9 cellular contexts compared by ENCODE assay signal in genomic region chr10:80458263-80458625, GRCh38. TPM values are rescaled to one million over a fixed set of nuclear protein-coding genes. Genes with fewer than 3 reads are reported as not detected.
DNase-seq lines count a peak whose midpoint lies in the region; ATAC-seq, FAIRE-seq and TF ChIP-seq lines count a peak whose summit lies in the region.
"Had no signal": no experiment of that assay in that cellular context is flagged by ENCODE, and none has a peak within 500 bp of the region (broad histone marks: within the 10 kb centered on the region; RNA-seq: fewer than 3 reads in every experiment).

No MANE protein-coding gene starts in this region.

- peaks cover 84% of the 10 kb centered on the region for H3K4me1 Mint-ChIP-seq in brain
- peaks cover 66 to 80% (median 73%) of the 10 kb centered on the region in 7 donors for H3K4me1 Mint-ChIP-seq in naive thymus-derived CD4-positive, alpha-beta T cell

- TF ChIP-seq RAD21 in HepG2 (CRISPR knock-in tag; IDR thresholded peaks at IDR 0.05): no peak

- TF ChIP-seq EP300 in HepG2 (IDR thresholded peaks at IDR 0.05; ENCODE audit: low read depth in 2 of 2, low read length in 2 of 2) (no peak), HepG2 (CRISPR knock-in tag; IDR thresholded peaks at IDR 0.05; ENCODE audit: borderline replicate concordance) (no peak)

- no peak overlapping the region for H3K9ac ChIP-seq in HepG2 (ENCODE audit: insufficient read depth, low read depth, low read length)

- H3K4me1 ChIP-seq in HepG2 (ENCODE audit: insufficient read depth, low read length): peaks cover 85% of the 10 kb centered on the region
- peaks cover 0 to 84% (median 26%) of the 10 kb centered on the region in 4 donors for H3K4me1 ChIP-seq in right lobe of liver
- H3K4me1 ChIP-seq in naive thymus-derived CD4-positive, alpha-beta T cell (ENCODE audit: control insufficient read depth in 2 of 2, insufficient read depth in 2 of 2, low read length in 2 of 2): peaks cover 64 to 68% of the 10 kb centered on the region in 2 donors
- peaks cover 80% of the 10 kb centered on the region for H3K4me1 ChIP-seq in upper lobe of right lung

- BruUV-seq in HepG2 (replicated peaks; lab: Mats Ljungman, UMichigan): no TSS peak

- WGBS in HepG2 (ENCODE audit: low lambda C conversion rate): 55% methylated on average over 3 of the region's 4 CpGs
- 100% methylated on average over 1 of the region's 4 CpGs for WGBS in right lobe of liver (ENCODE audit: insufficient coverage, low coverage, low lambda C conversion rate, missing lambda C conversion rate)

- peak overlapping the region in 4 of 5 experiments; percentile 24 to 72 (median 54) for H3K4me3 Mint-ChIP-seq in brain
- H3K4me3 Mint-ChIP-seq in naive thymus-derived CD4-positive, alpha-beta T cell: peak overlapping the region; percentile 79 to 99 (median 98)

- H3K27me3 ChIP-seq in HepG2 (ENCODE audit: control insufficient read depth in 1 of 2, insufficient read depth in 2 of 2, low read length in 2 of 2) (no peaks in the 10 kb centered on the region; a peak in 1 of 5 replicates), right lobe of liver (no peaks in the 10 kb centered on the region), upper lobe of right lung (no peaks in the 10 kb centered on the region)
- H3K27me3 ChIP-seq in naive thymus-derived CD4-positive, alpha-beta T cell (ENCODE audit: control insufficient read depth in 2 of 2, insufficient read depth in 2 of 2, low read length in 2 of 2): no peaks in the 10 kb centered on the region

- no peak for DNase-seq in HepG2 (ENCODE audit: low spot score)
- no peak for DNase-seq in right lobe of liver
- no peak for DNase-seq in naive thymus-derived CD4-positive, alpha-beta T cell
- no peak for DNase-seq in upper lobe of right lung
- DNase-seq in GF-D8 (lab: John Stamatoyannopoulos, UW): no peak
- DNase-seq in amniotic stem cell (lab: John Stamatoyannopoulos, UW): no peak
- DNase-seq: NCI-H524 treated with DMSO at 0.1 percent for 48 hours had no signal

- peak overlapping the region in 1 of 3 experiments; percentile 20; a peak in 1 of 6 replicates for H3K4me3 ChIP-seq in HepG2 (replicated peaks in 1 of 3; ENCODE audit: insufficient read depth in 1 of 3, low read depth in 2 of 3, low read length in 3 of 3)
- H3K4me3 ChIP-seq in right lobe of liver: no peak overlapping the region
- H3K4me3 ChIP-seq in naive thymus-derived CD4-positive, alpha-beta T cell (ENCODE audit: low read length): peak overlapping the region; percentile 87
- peak overlapping the region; percentile 34 for H3K4me3 ChIP-seq in upper lobe of right lung

- TF ChIP-seq CTCF in HepG2 (CRISPR knock-in tag; IDR thresholded peaks at IDR 0.05): no peak
- TF ChIP-seq CTCF in right lobe of liver (IDR thresholded peaks at IDR 0.05): no peak
- no peak for TF ChIP-seq CTCF in brain (conservative IDR thresholded peaks at IDR 0.05)
- no peak for TF ChIP-seq CTCF in upper lobe of right lung (IDR thresholded peaks at IDR 0.05)

- H3K79me2 ChIP-seq in HepG2 (ENCODE audit: insufficient read depth, low read length): peaks cover 87% of the 10 kb centered on the region

- POLR2A ChIA-PET in HepG2 (lab: Yijun Ruan, JAX): interaction anchor here (2.0 kb wide), 1 partner anchor 47 kb away, joined by 9 read pairs; no protein-coding TSS in a partner anchor
- POLR2A ChIA-PET in naive thymus-derived CD4-positive, alpha-beta T cell (lab: Charles Lee): interaction anchor here (19.3 to 32.8 kb wide), 3 partner anchors 12 to 43 kb away, joined by 318 to 608 read pairs (median 582); no protein-coding TSS in a partner anchor

- H2AFZ ChIP-seq in HepG2 (ENCODE audit: low read length): no peak overlapping the region

- FAIRE-seq in HepG2 (lab: Jason Lieb, UNC): no peak

- peaks cover 8% of the 10 kb centered on the region for H3K27me3 Mint-ChIP-seq in brain
- no peaks in the 10 kb centered on the region for H3K27me3 Mint-ChIP-seq in naive thymus-derived CD4-positive, alpha-beta T cell

- H4K20me1 ChIP-seq in HepG2 (ENCODE audit: insufficient read depth, low read length): peaks cover 33% of the 10 kb centered on the region

- TF ChIP-seq POLR2A in HepG2 (IDR thresholded peaks at IDR 0.05; ENCODE audit: insufficient read depth in 1 of 2, low read depth in 2 of 2, low read length in 2 of 2) (no peak), right lobe of liver (IDR thresholded peaks at IDR 0.05) (no peak)

- ATAC-seq in HepG2: no peak
- ATAC-seq in right lobe of liver: no peak
- ATAC-seq in naive thymus-derived CD4-positive, alpha-beta T cell: no peak
- ATAC-seq in upper lobe of right lung: no peak
- ATAC-seq in HG02938 (IDR thresholded peaks at IDR 0.05; ENCODE audit: unreplicated experiment): no peak

- peak overlapping the region in 4 of 5 experiments; percentile 76 to 99 (median 92) for H3K27ac Mint-ChIP-seq in brain
- peak overlapping the region; percentile 87 to 99 (median 98) for H3K27ac Mint-ChIP-seq in naive thymus-derived CD4-positive, alpha-beta T cell

- peaks cover 0 to 3% (median 0%) of the 10 kb centered on the region in 5 experiments for H3K9me3 Mint-ChIP-seq in brain
- H3K9me3 Mint-ChIP-seq in naive thymus-derived CD4-positive, alpha-beta T cell: peaks cover 0 to 3% (median 0%) of the 10 kb centered on the region in 11 donors

- peak overlapping the region; percentile 54 for H3K4me2 ChIP-seq in HepG2 (ENCODE audit: low read depth, low read length)

- no peaks in the 10 kb centered on the region for H3K36me3 Mint-ChIP-seq in brain
- H3K36me3 Mint-ChIP-seq in naive thymus-derived CD4-positive, alpha-beta T cell: peaks cover 10 to 58% (median 14%) of the 10 kb centered on the region in 5 donors

- H3K27ac ChIP-seq in HepG2 (ENCODE audit: extremely low read length, insufficient read depth, low read length) (no peak overlapping the region), right lobe of liver (peak overlapping the region in 1 of 3 donors; percentile 59), upper lobe of right lung (peak overlapping the region; percentile 98)
- H3K27ac ChIP-seq in naive thymus-derived CD4-positive, alpha-beta T cell (ENCODE audit: low read depth, low read length): peak overlapping the region; percentile 84

- no peaks in the 10 kb centered on the region for H3K9me3 ChIP-seq in HepG2 (ENCODE audit: low read length)
- H3K9me3 ChIP-seq in right lobe of liver: no peaks in the 10 kb centered on the region
- H3K9me3 ChIP-seq in naive thymus-derived CD4-positive, alpha-beta T cell (ENCODE audit: control insufficient read depth in 2 of 3, low read length in 3 of 3): no peaks in the 10 kb centered on the region
- H3K9me3 ChIP-seq in upper lobe of right lung: no peaks in the 10 kb centered on the region

- in situ Hi-C loops in HepG2 (cut with HindIII; ENCODE audit: extremely low pct_ligation_motif_present, low pct_unique_long_range_greater_than_20kb): loop anchor here (5.0 kb wide), 1 partner anchor 44 kb away; no protein-coding TSS in a partner anchor

- intact Hi-C loops in HepG2 (cut with micrococcal nuclease; ENCODE audit: unreplicated experiment) (no loop called here), right lobe of liver (cut with DNase I) (no loop called here), upper lobe of right lung (cut with DNase I) (no loop called here)
- intact Hi-C loops in naive thymus-derived CD4-positive, alpha-beta T cell (cut with micrococcal nuclease): loop anchor here (2.0 to 5.0 kb wide), 5 partner anchors 13 to 271 kb away; no protein-coding TSS in a partner anchor

- H3K36me3 ChIP-seq in HepG2 (replicated peaks in 1 of 2; ENCODE audit: control insufficient read depth in 1 of 2, insufficient read depth in 2 of 2, low read length in 2 of 2) (peaks cover 2 to 3% of the 10 kb centered on the region in 2 experiments; a peak in 3 of 5 replicates), right lobe of liver (no peaks in the 10 kb centered on the region), upper lobe of right lung (no peaks in the 10 kb centered on the region)
- peaks cover 0 to 9% (median 0%) of the 10 kb centered on the region in 3 experiments for H3K36me3 ChIP-seq in naive thymus-derived CD4-positive, alpha-beta T cell (ENCODE audit: control insufficient read depth in 2 of 3, insufficient read depth in 3 of 3, low read length in 3 of 3)

- CTCF ChIA-PET in HepG2 (lab: Yijun Ruan, JAX; ENCODE audit: low intra/inter-chr PET ratio, low total read pairs): no interaction called here
- CTCF ChIA-PET in naive thymus-derived CD4-positive, alpha-beta T cell (lab: Charles Lee): interaction anchor here (1.6 to 39.2 kb wide), 2 partner anchors 11 to 48 kb away, joined by 19 to 839 read pairs; no protein-coding TSS in a partner anchor

RNA-seq across cellular contexts. Expression of gene TSPAN14, which starts 4.1 kb away (rescaled TPM):
- total RNA-seq in HepG2 (2016; rRNA removed; fragmentation: Illumina TruSeq; extraction: Trizol) (17.4 and 24.1 TPM in 2 replicates), right lobe of liver (10 to 100 TPM; 22.1 to 39.0 (median 28.4) TPM), upper lobe of right lung (157 TPM)
- 5.0 and 6.4 TPM in 2 replicates for total RNA-seq in HepG2 (2016; cell fraction: cytosol; rRNA removed; fragmentation: Illumina TruSeq; extraction: Trizol; ENCODE audit: low read depth)
- total RNA-seq in HepG2 (2016; cell fraction: insoluble cytoplasmic fraction; rRNA removed; fragmentation: Illumina TruSeq; extraction: Trizol): 16.0 and 24.8 TPM in 2 replicates
- 15.7 and 18.1 TPM in 2 replicates for total RNA-seq in HepG2 (2016; cell fraction: membrane; rRNA removed; fragmentation: Illumina TruSeq; extraction: Trizol)
- 28.9 and 38.5 TPM in 2 replicates for total RNA-seq in HepG2 (2016; cell fraction: nucleus; rRNA removed; fragmentation: Illumina TruSeq; extraction: Trizol)
- polyA plus RNA-seq in HepG2 (2011; rRNA removed) (73.8 and 80.6 TPM in 2 replicates), brain (ENCODE audit: insufficient read depth, low read depth, low replicate concordance) (70.4 TPM)
- polyA plus RNA-seq in HepG2 (2011; cell fraction: cytosol; rRNA removed): 66.9 and 68.7 TPM in 2 replicates
- 64.3 and 75.0 TPM in 2 replicates for polyA plus RNA-seq in HepG2 (2011; cell fraction: nucleus; rRNA removed)
- polyA plus RNA-seq in HepG2 (2012): 36.4 and 39.6 TPM in 2 replicates
- 6.7 and 7.8 TPM in 2 replicates for polyA plus RNA-seq in HepG2 (2016; cell fraction: cytosol; fragmentation: Illumina TruSeq; extraction: Trizol; ENCODE audit: low read depth)
- polyA plus RNA-seq in HepG2 (2016; cell fraction: insoluble cytoplasmic fraction; fragmentation: Illumina TruSeq; extraction: Trizol; ENCODE audit: low read depth): 19.6 and 25.9 TPM in 2 replicates
- polyA plus RNA-seq in HepG2 (2016; cell fraction: membrane; fragmentation: Illumina TruSeq; extraction: Trizol; ENCODE audit: low read depth): 15.4 and 16.2 TPM in 2 replicates
- 59.1 and 62.2 TPM in 2 replicates for polyA plus RNA-seq in HepG2 (2016; cell fraction: nucleus; fragmentation: Illumina TruSeq; extraction: Trizol; ENCODE audit: insufficient read depth, low read depth)
- polyA minus RNA-seq in HepG2 (2011; rRNA and poly(A)+ RNA removed; ENCODE audit: low replicate concordance): 22.0 and 139 TPM in 2 replicates
- 48.1 and 54.0 TPM in 2 replicates for polyA minus RNA-seq in HepG2 (2011; cell fraction: cytosol; rRNA and poly(A)+ RNA removed)
- polyA minus RNA-seq in HepG2 (2011; cell fraction: nucleus; rRNA and poly(A)+ RNA removed): 39.9 and 48.0 TPM in 2 replicates
- total RNA-seq in naive thymus-derived CD4-positive, alpha-beta T cell: 100 to 1,000 TPM; 135 to 165 (median 160) TPM
- 100 to 1,000 TPM; 179 to 386 TPM for polyA plus RNA-seq in naive thymus-derived CD4-positive, alpha-beta T cell

RNA-seq across cellular contexts. Expression of gene PRXL2A, which starts 49.9 kb away (rescaled TPM):
- 57.4 and 79.9 TPM in 2 replicates for total RNA-seq in HepG2 (2016; rRNA removed; fragmentation: Illumina TruSeq; extraction: Trizol)
- total RNA-seq in HepG2 (2016; cell fraction: cytosol; rRNA removed; fragmentation: Illumina TruSeq; extraction: Trizol; ENCODE audit: low read depth): 61.0 and 61.6 TPM in 2 replicates
- total RNA-seq in HepG2 (2016; cell fraction: insoluble cytoplasmic fraction; rRNA removed; fragmentation: Illumina TruSeq; extraction: Trizol): 60.4 and 81.6 TPM in 2 replicates
- 103 and 106 TPM in 2 replicates for total RNA-seq in HepG2 (2016; cell fraction: membrane; rRNA removed; fragmentation: Illumina TruSeq; extraction: Trizol)
- total RNA-seq in HepG2 (2016; cell fraction: nucleus; rRNA removed; fragmentation: Illumina TruSeq; extraction: Trizol): 46.3 and 54.0 TPM in 2 replicates
- 43.9 and 44.0 TPM in 2 replicates for polyA plus RNA-seq in HepG2 (2011; rRNA removed)
- polyA plus RNA-seq in HepG2 (2011; cell fraction: cytosol; rRNA removed): 30.6 and 48.5 TPM in 2 replicates
- polyA plus RNA-seq in HepG2 (2011; cell fraction: nucleus; rRNA removed): 9.3 and 15.2 TPM in 2 replicates
- polyA plus RNA-seq in HepG2 (2012): 75.8 and 86.2 TPM in 2 replicates
- 96.8 and 103 TPM in 2 replicates for polyA plus RNA-seq in HepG2 (2016; cell fraction: cytosol; fragmentation: Illumina TruSeq; extraction: Trizol; ENCODE audit: low read depth)
- 78.0 and 79.1 TPM in 2 replicates for polyA plus RNA-seq in HepG2 (2016; cell fraction: insoluble cytoplasmic fraction; fragmentation: Illumina TruSeq; extraction: Trizol; ENCODE audit: low read depth)
- 115 and 119 TPM in 2 replicates for polyA plus RNA-seq in HepG2 (2016; cell fraction: membrane; fragmentation: Illumina TruSeq; extraction: Trizol; ENCODE audit: low read depth)
- polyA plus RNA-seq in HepG2 (2016; cell fraction: nucleus; fragmentation: Illumina TruSeq; extraction: Trizol; ENCODE audit: insufficient read depth, low read depth): 101 and 103 TPM in 2 replicates
- 10.9 and 11.9 TPM in 2 replicates for polyA minus RNA-seq in HepG2 (2011; rRNA and poly(A)+ RNA removed; ENCODE audit: low replicate concordance)
- 18.7 and 25.3 TPM in 2 replicates for polyA minus RNA-seq in HepG2 (2011; cell fraction: cytosol; rRNA and poly(A)+ RNA removed)
- polyA minus RNA-seq in HepG2 (2011; cell fraction: nucleus; rRNA and poly(A)+ RNA removed): 10.4 and 12.6 TPM in 2 replicates
- total RNA-seq in right lobe of liver: 10 to 100 TPM; 41.3 to 89.8 (median 80.5) TPM
- polyA plus RNA-seq in brain (ENCODE audit: insufficient read depth, low read depth, low replicate concordance): 178 TPM
- 1 to 10 TPM; 5.6 to 9.7 (median 8.5) TPM for total RNA-seq in naive thymus-derived CD4-positive, alpha-beta T cell
- polyA plus RNA-seq in naive thymus-derived CD4-positive, alpha-beta T cell: 10 to 100 TPM; 15.4 to 20.1 TPM
- 52.9 TPM for total RNA-seq in upper lobe of right lung

Comparison
In these comparisons a context has a peak if more than half of its experiments do, and no peak if none do; other contexts are left out.
1. H3K4me3 ChIP-seq: peak in naive thymus-derived CD4-positive, alpha-beta T cell (single experiment) and upper lobe of right lung (single experiment); none in right lobe of liver (0 of 3).
2. intact Hi-C loops: an anchor here in naive thymus-derived CD4-positive, alpha-beta T cell (2.0 to 5.0 kb wide); none called in HepG2, right lobe of liver and upper lobe of right lung.